Comparison of ENCODE assay signal across 8 cellular contexts in the genomic region with DNA sequence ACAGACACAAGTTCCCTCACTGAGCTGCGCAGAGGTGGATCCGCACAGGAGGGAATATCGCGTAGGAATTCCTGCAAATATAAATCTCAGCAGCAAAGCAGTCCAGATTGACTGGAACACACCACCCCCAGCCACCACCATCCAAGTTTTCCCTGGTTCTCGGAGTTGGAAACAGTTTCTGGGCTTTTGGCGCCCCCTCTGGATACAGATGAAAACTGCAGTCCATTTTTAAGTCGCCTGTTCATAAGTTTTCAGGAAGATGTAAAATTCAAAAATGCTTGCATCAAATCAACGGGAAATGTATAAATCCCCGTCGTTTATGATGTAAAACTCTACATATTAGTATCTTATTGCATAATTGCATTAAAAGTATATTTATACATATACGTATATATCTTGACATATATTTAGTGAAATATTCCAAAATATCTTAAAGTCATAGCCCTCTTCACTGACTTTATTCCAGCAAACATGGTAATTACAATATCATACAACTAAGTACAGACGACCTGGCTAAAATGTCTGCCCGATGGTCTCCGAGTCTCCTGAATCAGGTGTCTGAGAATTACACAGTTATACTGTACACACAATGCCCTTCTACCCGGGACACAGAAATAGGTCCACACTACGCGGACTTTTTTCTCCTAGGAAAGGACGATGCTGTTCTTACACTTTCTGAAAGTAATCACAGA. TPM values are rescaled to one million over a fixed set of nuclear protein-coding genes. Genes with fewer than 3 reads are reported as not detected.
A peak's percentile ranks its signal among the peaks of the same experiment; 100 is the strongest.
DNase-seq lines count a peak whose midpoint lies in the region; ATAC-seq and TF ChIP-seq lines count a peak whose summit lies in the region.

No MANE protein-coding gene starts in this region.

- H3K4me3 ChIP-seq in SK-N-SH (ENCODE audit: low read depth in 2 of 2, low read length in 1 of 2) = peak overlapping the region in 1 of 2 experiments; percentile 16; a peak in 2 of 4 replicates
- H3K4me3 ChIP-seq in SJSA1 = no peak overlapping the region
- H3K4me3 ChIP-seq in endocrine pancreas (ENCODE audit: control insufficient read depth, insufficient read depth, low read length) = peak overlapping the region; percentile 30

- in situ Hi-C loops in KBM-7 (cut with MboI; ENCODE audit: low pct_unique_long_range_greater_than_20kb, low sequenced_read_pairs) = no loop called here

- WGBS in SK-N-SH (ENCODE audit: low lambda C conversion rate) = 20% methylated on average over 18 of the region's 18 CpGs

- CTCF ChIA-PET in SK-N-SH (lab: Yijun Ruan, JAX) = interaction anchor here (0.7 to 7.7 kb wide), 20 partner anchors 13 to 1482 kb away, joined by 3 to 69 read pairs (median 4); no protein-coding TSS in a partner anchor

- H3K27me3 ChIP-seq in SK-N-SH (ENCODE audit: insufficient read depth) (no peaks in the 10 kb centered on the region), SJSA1 (replicated peaks) (0 out of 2 replicates have a peak, but pooled peaks cover 4% of the 10 kb centered on the region), endocrine pancreas (ENCODE audit: control insufficient read depth, insufficient read depth, low read length) (no peaks in the 10 kb centered on the region)

- H2AFZ ChIP-seq in SK-N-SH (ENCODE audit: low read depth) = no peak overlapping the region

- peaks cover 8% of the 10 kb centered on the region; the same call in 1 of the 2 replicates for H4K20me1 ChIP-seq in SK-N-SH (ENCODE audit: insufficient read depth)

- no peak overlapping the region for H3K9ac ChIP-seq in SK-N-SH
- no peak overlapping the region for H3K9ac ChIP-seq in endocrine pancreas (ENCODE audit: control insufficient read depth, insufficient read depth, low read length)

- POLR2A ChIA-PET in SK-N-SH (lab: Yijun Ruan, JAX) = no interaction called here

- ATAC-seq in SK-N-SH treated with all-trans-retinoic acid at 6 μM for 48 hours = no peak
- ATAC-seq in HG03108 (IDR thresholded peaks at IDR 0.05; ENCODE audit: unreplicated experiment) = no peak

- no peak overlapping the region for H3K4me2 ChIP-seq in SK-N-SH

- H3K27ac ChIP-seq in SK-N-SH (ENCODE audit: low read depth in 2 of 2, low read length in 1 of 2) (no peak overlapping the region), SJSA1 (no peak overlapping the region)

- no peaks in the 10 kb centered on the region for H3K9me2 ChIP-seq in SK-N-SH

- H3K4me1 ChIP-seq in SK-N-SH (ENCODE audit: control insufficient read depth in 1 of 2, insufficient read depth in 2 of 2, low read depth in 1 of 2, low read length in 1 of 2) = peaks cover 3 to 29% of the 10 kb centered on the region in 2 experiments; a peak in 1 of 4 replicates
- peaks cover 30% of the 10 kb centered on the region for H3K4me1 ChIP-seq in SJSA1 (replicated peaks)
- no peaks in the 10 kb centered on the region for H3K4me1 ChIP-seq in endocrine pancreas (ENCODE audit: control insufficient read depth, insufficient read depth, low read length)

- peaks cover 29% of the 10 kb centered on the region for H3K79me2 ChIP-seq in SK-N-SH (ENCODE audit: insufficient read depth)

- DNase-seq in SK-N-SH (peak; percentile 83), KBM-7 (peak; percentile 26), SJSA1 (ENCODE audit: low read depth in 1 of 2, low spot score in 2 of 2) (peak; percentile 37 to 72), lung microvascular endothelial cell (ENCODE audit: low read depth in 2 of 2) (peak; percentile 59 to 64), DMS79 (lab: John Stamatoyannopoulos, UW) (no peak)

- no peak for TF ChIP-seq EP300 in SK-N-SH (IDR thresholded peaks at IDR 0.05; ENCODE audit: borderline replicate concordance in 1 of 2, low read depth in 1 of 2, low read length in 1 of 2)

- TF ChIP-seq CTCF in SK-N-SH (IDR thresholded peaks at IDR 0.05) = peak; percentile 100

- H3K9me3 ChIP-seq in SK-N-SH (no peaks in the 10 kb centered on the region), SJSA1 (replicated peaks) (no peaks in the 10 kb centered on the region), endocrine pancreas (ENCODE audit: control insufficient read depth, low read length) (no peaks in the 10 kb centered on the region)

- peaks cover 15% of the 10 kb centered on the region for H3F3A ChIP-seq in SK-N-SH (replicated peaks; ENCODE audit: insufficient read depth)

- H3K36me3 ChIP-seq in SK-N-SH (replicated peaks in 1 of 2; ENCODE audit: control insufficient read depth in 1 of 2, insufficient read depth in 2 of 2, low read length in 1 of 2) (peaks cover 0 to 5% of the 10 kb centered on the region in 2 experiments), SJSA1 (peaks cover 10% of the 10 kb centered on the region), endocrine pancreas (ENCODE audit: control insufficient read depth, insufficient read depth, low read length) (no peaks in the 10 kb centered on the region)

- TF ChIP-seq RAD21 in SK-N-SH (IDR thresholded peaks at IDR 0.05; ENCODE audit: low read length) = peak; percentile 99

TF ChIP-seq in SK-N-SH, 30 proteins besides CTCF, POLR2A, EP300 and RAD21:
- TF ChIP-seq CHD2 (IDR thresholded peaks at IDR 0.05; ENCODE audit: low read length, partially characterized antibody) (peak; percentile 29), SMC3 (IDR thresholded peaks at IDR 0.05; ENCODE audit: low read depth, low read length) (peak; percentile 89), JUND (IDR thresholded peaks at IDR 0.05) (no peak), RCOR1 (IDR thresholded peaks at IDR 0.05; ENCODE audit: low read length) (peak; percentile 53)

TF ChIP-seq in SK-N-SH treated with all-trans-retinoic acid at 6 μM for 48 hours, 23 proteins besides CTCF, POLR2A, EP300 and RAD21:
- no peak for TF ChIP-seq ISL1 (CRISPR knock-in tag; IDR thresholded peaks at IDR 0.05)
- no peak for TF ChIP-seq RARB (CRISPR knock-in tag; IDR thresholded peaks at IDR 0.05)
- TF ChIP-seq, protein P1, sequence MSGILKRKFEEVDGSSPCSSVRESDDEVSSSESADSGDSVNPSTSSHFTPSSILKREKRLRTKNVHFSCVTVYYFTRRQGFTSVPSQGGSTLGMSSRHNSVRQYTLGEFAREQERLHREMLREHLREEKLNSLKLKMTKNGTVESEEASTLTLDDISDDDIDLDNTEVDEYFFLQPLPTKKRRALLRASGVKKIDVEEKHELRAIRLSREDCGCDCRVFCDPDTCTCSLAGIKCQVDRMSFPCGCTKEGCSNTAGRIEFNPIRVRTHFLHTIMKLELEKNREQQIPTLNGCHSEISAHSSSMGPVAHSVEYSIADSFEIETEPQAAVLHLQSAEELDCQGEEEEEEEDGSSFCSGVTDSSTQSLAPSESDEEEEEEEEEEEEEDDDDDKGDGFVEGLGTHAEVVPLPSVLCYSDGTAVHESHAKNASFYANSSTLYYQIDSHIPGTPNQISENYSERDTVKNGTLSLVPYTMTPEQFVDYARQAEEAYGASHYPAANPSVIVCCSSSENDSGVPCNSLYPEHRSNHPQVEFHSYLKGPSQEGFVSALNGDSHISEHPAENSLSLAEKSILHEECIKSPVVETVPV (CRISPR knock-in tag; IDR thresholded peaks at IDR 0.05) = no peak
- no peak for TF ChIP-seq ZFP30 (CRISPR knock-in tag; IDR thresholded peaks at IDR 0.05)
- no peak for TF ChIP-seq TCF4 (CRISPR knock-in tag; IDR thresholded peaks at IDR 0.05; ENCODE audit: borderline replicate concordance)
- no peak for TF ChIP-seq ARNTL (CRISPR knock-in tag; IDR thresholded peaks at IDR 0.05; ENCODE audit: borderline replicate concordance, low read depth)
- no peak for TF ChIP-seq ZNF70 (CRISPR knock-in tag; IDR thresholded peaks at IDR 0.05)
- no peak for TF ChIP-seq CSDC2 (CRISPR knock-in tag; IDR thresholded peaks at IDR 0.05)

RNA-seq across cellular contexts. Expression of a gene that starts 2.1 kb away (rescaled TPM):
- polyA plus RNA-seq in SK-N-SH (2012; rRNA removed) = 20.2 and 35.3 TPM in 2 replicates
- polyA plus RNA-seq in SK-N-SH (2012; cell fraction: cytosol; rRNA removed) = 22.4 and 23.4 TPM in 2 replicates
- polyA plus RNA-seq in SK-N-SH (2012; cell fraction: nucleus; rRNA removed) = 66.1 and 69.3 TPM in 2 replicates
- total RNA-seq in SJSA1 (2014; rRNA removed; shearing (Covaris generic)) = 2.9 and 4.0 TPM in 2 replicates
- not detected in 2 replicates for total RNA-seq in lung microvascular endothelial cell
